Comparison of ENCODE assay signal across 19 cellular contexts in the genomic region with DNA sequence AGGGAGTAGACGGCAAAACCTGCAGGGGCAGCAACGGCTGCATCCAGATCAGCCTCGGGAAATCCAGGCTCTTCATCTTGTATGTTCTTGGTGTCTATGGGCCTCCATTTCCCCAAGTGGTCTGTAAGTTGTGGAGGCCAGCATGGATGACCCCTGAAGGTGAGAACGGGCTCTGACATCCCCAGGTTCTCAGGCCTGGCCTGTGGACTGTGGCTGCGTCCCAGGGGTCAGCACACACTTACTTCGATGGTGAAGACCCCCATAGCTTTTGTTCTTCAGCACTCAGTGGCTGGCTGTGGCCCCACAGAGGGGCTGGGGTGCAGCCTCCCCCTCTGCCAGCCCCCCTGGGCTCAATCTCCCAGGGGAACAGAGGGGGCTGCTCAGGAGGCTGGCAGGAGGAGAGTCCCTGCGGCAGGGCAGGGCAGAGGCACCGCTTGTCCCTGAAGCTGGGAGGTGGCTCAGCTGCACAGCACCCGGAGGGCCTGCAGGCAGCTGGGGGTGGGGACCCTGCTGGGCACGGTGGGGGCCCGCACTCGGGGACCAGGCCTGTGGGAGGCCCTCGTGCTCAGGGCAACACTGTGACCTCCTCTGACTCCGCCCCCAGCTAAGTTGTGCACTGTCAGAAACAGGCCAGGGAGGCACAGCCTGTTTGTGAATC. TPM values are rescaled to one million over a fixed set of nuclear protein-coding genes. Genes with fewer than 3 reads are reported as not detected.
DNase-seq lines count a peak whose midpoint lies in the region; ATAC-seq, FAIRE-seq and TF ChIP-seq lines count a peak whose summit lies in the region.
"Had no signal": no experiment of that assay in that cellular context is flagged by ENCODE, and none has a peak within 500 bp of the region (broad histone marks: within the 10 kb centered on the region; RNA-seq: fewer than 3 reads in every experiment).

No MANE protein-coding gene starts in this region.

- H3K36me3 ChIP-seq in HepG2 (replicated peaks in 1 of 2; ENCODE audit: control insufficient read depth in 1 of 2, insufficient read depth in 2 of 2, low read length in 2 of 2), result no peaks in the 10 kb centered on the region
- H3K36me3 ChIP-seq in SJCRH30, result no peaks in the 10 kb centered on the region

- in situ Hi-C loops in HepG2 (cut with HindIII; ENCODE audit: extremely low pct_ligation_motif_present, low pct_unique_long_range_greater_than_20kb), result no loop called here

- no peak for ATAC-seq in central memory CD8-positive, alpha-beta T cell (replicated peaks; ENCODE audit: extremely low read depth, poor library complexity, severe bottlenecking)
- ATAC-seq in HepG2 (peak; percentile 42), GM18858 (IDR thresholded peaks at IDR 0.05; ENCODE audit: unreplicated experiment) (no peak), GM18868 (IDR thresholded peaks at IDR 0.05; ENCODE audit: unreplicated experiment) (no peak)
- ATAC-seq: CD8-positive, alpha-beta T cell; GM23338 had no signal

- H3K79me2 ChIP-seq in HepG2 (ENCODE audit: insufficient read depth, low read length), result no peaks in the 10 kb centered on the region

- no peak for TF ChIP-seq EP300 in HepG2 (IDR thresholded peaks at IDR 0.05; ENCODE audit: low read depth in 2 of 2, low read length in 2 of 2)
- TF ChIP-seq EP300 in HepG2 (CRISPR knock-in tag; IDR thresholded peaks at IDR 0.05; ENCODE audit: borderline replicate concordance), result no peak

- H3K27me3 Mint-ChIP-seq in central memory CD8-positive, alpha-beta T cell, result no peaks in the 10 kb centered on the region
- peaks cover 4% of the 10 kb centered on the region for H3K27me3 Mint-ChIP-seq in type B pancreatic cell

- TF ChIP-seq POLR2A in HepG2 (IDR thresholded peaks at IDR 0.05; ENCODE audit: insufficient read depth in 1 of 2, low read depth in 2 of 2, low read length in 2 of 2), result no peak

- CTCF ChIA-PET in HepG2 (lab: Yijun Ruan, JAX; ENCODE audit: low intra/inter-chr PET ratio, low total read pairs), result no interaction called here

- POLR2A ChIA-PET in HepG2 (lab: Yijun Ruan, JAX), result interaction anchor here (0.8 to 1.2 kb wide), 3 partner anchors 10 to 184 kb away, joined by 3 read pairs; no protein-coding TSS in a partner anchor

- peaks cover 34% of the 10 kb centered on the region for H3K4me1 Mint-ChIP-seq in central memory CD8-positive, alpha-beta T cell
- no peaks in the 10 kb centered on the region for H3K4me1 Mint-ChIP-seq in type B pancreatic cell (ENCODE audit: unreplicated experiment)

- BruUV-seq in HepG2 (replicated peaks; lab: Mats Ljungman, UMichigan), result no TSS peak

- FAIRE-seq in HepG2 (lab: Jason Lieb, UNC), result no peak

- intact Hi-C loops in HepG2 (cut with micrococcal nuclease; ENCODE audit: unreplicated experiment), result no loop called here

- H4K20me1 ChIP-seq in HepG2 (ENCODE audit: insufficient read depth, low read length), result no peaks in the 10 kb centered on the region

- H3K4me2 ChIP-seq in HepG2 (ENCODE audit: low read depth, low read length), result peak overlapping the region; percentile 82
- H3K4me2 ChIP-seq: GM23338 had no signal

- peaks cover 64% of the 10 kb centered on the region for H3K4me1 ChIP-seq in HepG2 (ENCODE audit: insufficient read depth, low read length)
- H3K4me1 ChIP-seq in SJCRH30, result peaks cover 4% of the 10 kb centered on the region; the same call in 1 of the 2 replicates

- H3K27ac Mint-ChIP-seq in central memory CD8-positive, alpha-beta T cell (ENCODE audit: low read depth), result peak overlapping the region; percentile 86
- no peak overlapping the region for H3K27ac Mint-ChIP-seq in type B pancreatic cell
- H3K27ac Mint-ChIP-seq: CD8-positive, alpha-beta T cell; GM23338 had no signal

- 31% methylated on average over 9 of the region's 14 CpGs for whole genome bisulfite sequencing in HepG2 (ENCODE audit: low lambda C conversion rate)

- TF ChIP-seq CTCF in HepG2 (CRISPR knock-in tag; IDR thresholded peaks at IDR 0.05), result peak; percentile 37; the same call in 1 of the 2 replicates
- no peak for TF ChIP-seq CTCF in type B pancreatic cell (conservative IDR thresholded peaks at IDR 0.05)

- H3K27ac ChIP-seq in HepG2 (ENCODE audit: extremely low read length, insufficient read depth, low read length) (no peak overlapping the region), SJCRH30 (no peak overlapping the region)

- H3K27me3 ChIP-seq in HepG2 (ENCODE audit: control insufficient read depth in 1 of 2, insufficient read depth in 2 of 2, low read length in 2 of 2) (peaks cover 6 to 32% of the 10 kb centered on the region in 2 experiments; a peak in 4 of 5 replicates), SJCRH30 (no peaks in the 10 kb centered on the region)

- 0 out of 2 replicates have a peak overlapping the region, but pooled peaks have one; percentile 11 for H3K9ac ChIP-seq in HepG2 (ENCODE audit: insufficient read depth, low read depth, low read length)

- no peak for TF ChIP-seq RAD21 in HepG2 (CRISPR knock-in tag; IDR thresholded peaks at IDR 0.05)

- peaks cover 8% of the 10 kb centered on the region for H3K36me3 Mint-ChIP-seq in central memory CD8-positive, alpha-beta T cell (ENCODE audit: insufficient read depth)
- H3K36me3 Mint-ChIP-seq in type B pancreatic cell, result no peaks in the 10 kb centered on the region

- no peaks in the 10 kb centered on the region for H3K9me3 Mint-ChIP-seq in central memory CD8-positive, alpha-beta T cell
- no peaks in the 10 kb centered on the region for H3K9me3 Mint-ChIP-seq in type B pancreatic cell
- H3K9me3 Mint-ChIP-seq: CD8-positive, alpha-beta T cell; GM23338 had no signal

- no peak overlapping the region for H2AFZ ChIP-seq in HepG2 (ENCODE audit: low read length)
- H2AFZ ChIP-seq: GM23338 had no signal

- H3K9me3 ChIP-seq in HepG2 (ENCODE audit: low read length) (no peaks in the 10 kb centered on the region), SJCRH30 (replicated peaks) (no peaks in the 10 kb centered on the region)

- peak; percentile 53 for DNase-seq in activated effector memory CD4-positive, alpha-beta T cell treated with anti-CD3 and anti-CD28 coated beads, Interleukin-2, amount 50 U/mL, for 16 hours
- no peak for DNase-seq in activated effector memory CD4-positive, alpha-beta T cell treated with Interleukin-2 at 50 U/mL for 16 hours
- DNase-seq in central memory CD8-positive, alpha-beta T cell (ENCODE audit: low spot score in 2 of 2), result no peak
- DNase-seq in HepG2 (ENCODE audit: low spot score) (no peak), type B pancreatic cell (ENCODE audit: extremely low spot score, unreplicated experiment) (peak; percentile 60), SJCRH30 (no peak)
- DNase-seq: Calu3, GF-D8, NCI-H1417, NCI-H187, NCI-H2107, NCI-H524, NCI-H82, RPMI8226, SIG-M5 had no signal

- H3K4me3 Mint-ChIP-seq in central memory CD8-positive, alpha-beta T cell, result no peak overlapping the region
- no peak overlapping the region for H3K4me3 Mint-ChIP-seq in type B pancreatic cell
- H3K4me3 Mint-ChIP-seq: CD8-positive, alpha-beta T cell; GM23338 had no signal

- H3K4me3 ChIP-seq in HepG2 (replicated peaks in 1 of 3; ENCODE audit: insufficient read depth in 1 of 3, low read depth in 2 of 3, low read length in 3 of 3) (peak overlapping the region; percentile 11 to 65 (median 29); a peak in 3 of 6 replicates), SJCRH30 (no peak overlapping the region)
- H3K4me3 ChIP-seq: GM23338 had no signal

TF ChIP-seq in HepG2, 621 proteins besides CTCF, POLR2A, EP300 and RAD21 (continues in another document):
- no peak for TF ChIP-seq RFX5 (IDR thresholded peaks at IDR 0.05; ENCODE audit: low read depth, low read length)
- TF ChIP-seq ZNF124 (CRISPR knock-in tag; IDR thresholded peaks at IDR 0.05), result no peak
- TF ChIP-seq STAG1 (CRISPR knock-in tag; IDR thresholded peaks at IDR 0.05), result 0 out of 2 replicates have a peak, but pooled peaks have one; percentile 4
- TF ChIP-seq NFIC (IDR thresholded peaks at IDR 0.05; ENCODE audit: low read length), result no peak
- TF ChIP-seq HOXA7 (CRISPR knock-in tag; IDR thresholded peaks at IDR 0.05), result no peak
- TF ChIP-seq, protein P1, sequence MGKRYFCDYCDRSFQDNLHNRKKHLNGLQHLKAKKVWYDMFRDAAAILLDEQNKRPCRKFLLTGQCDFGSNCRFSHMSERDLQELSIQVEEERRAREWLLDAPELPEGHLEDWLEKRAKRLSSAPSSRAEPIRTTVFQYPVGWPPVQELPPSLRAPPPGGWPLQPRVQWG (CRISPR knock-in tag; IDR thresholded peaks at IDR 0.05; ENCODE audit: borderline replicate concordance, low read depth), result no peak

RNA-seq across cellular contexts. Expression of gene SLC66A3, which starts 3.8 kb away (rescaled TPM):
- total RNA-seq in HepG2 (2016; rRNA removed; fragmentation: Illumina TruSeq; extraction: Trizol) (1.5 and 2.2 TPM in 2 replicates), type B pancreatic cell (ENCODE audit: low replicate concordance) (6.3 and 6.5 TPM in 2 replicates)
- total RNA-seq in HepG2 (2016; cell fraction: cytosol; rRNA removed; fragmentation: Illumina TruSeq; extraction: Trizol; ENCODE audit: low read depth), result 0.71 and 1.4 TPM in 2 replicates
- 1.8 TPM in 2 replicates for total RNA-seq in HepG2 (2016; cell fraction: insoluble cytoplasmic fraction; rRNA removed; fragmentation: Illumina TruSeq; extraction: Trizol)
- total RNA-seq in HepG2 (2016; cell fraction: membrane; rRNA removed; fragmentation: Illumina TruSeq; extraction: Trizol), result 2.2 and 2.8 TPM in 2 replicates
- 1.3 and 2.1 TPM in 2 replicates for total RNA-seq in HepG2 (2016; cell fraction: nucleus; rRNA removed; fragmentation: Illumina TruSeq; extraction: Trizol)
- 3.7 and 5.0 TPM in 2 replicates for polyA plus RNA-seq in HepG2 (2011; rRNA removed)
- polyA plus RNA-seq in HepG2 (2011; cell fraction: cytosol; rRNA removed), result 3.7 and 4.6 TPM in 2 replicates
- 1.2 and 1.6 TPM in 2 replicates for polyA plus RNA-seq in HepG2 (2011; cell fraction: nucleus; rRNA removed)
- 2.1 and 2.2 TPM in 2 replicates for polyA plus RNA-seq in HepG2 (2012)
- polyA plus RNA-seq in HepG2 (2016; cell fraction: cytosol; fragmentation: Illumina TruSeq; extraction: Trizol; ENCODE audit: low read depth), result 1.4 and 2.5 TPM in 2 replicates
- 1.7 TPM in 2 replicates for polyA plus RNA-seq in HepG2 (2016; cell fraction: insoluble cytoplasmic fraction; fragmentation: Illumina TruSeq; extraction: Trizol; ENCODE audit: low read depth)
- polyA plus RNA-seq in HepG2 (2016; cell fraction: membrane; fragmentation: Illumina TruSeq; extraction: Trizol; ENCODE audit: low read depth), result 2.2 and 2.4 TPM in 2 replicates
- polyA plus RNA-seq in HepG2 (2016; cell fraction: nucleus; fragmentation: Illumina TruSeq; extraction: Trizol; ENCODE audit: insufficient read depth, low read depth), result 1.5 and 3.4 TPM in 2 replicates
- 11.8 and 11.9 TPM in 2 replicates for polyA minus RNA-seq in HepG2 (2011; rRNA and poly(A)+ RNA removed; ENCODE audit: low replicate concordance)
- 1.6 and 1.7 TPM in 2 replicates for polyA minus RNA-seq in HepG2 (2011; cell fraction: cytosol; rRNA and poly(A)+ RNA removed)
- 0.90 and 2.4 TPM in 2 replicates for polyA minus RNA-seq in HepG2 (2011; cell fraction: nucleus; rRNA and poly(A)+ RNA removed)
- 5.0 and 6.1 TPM in 2 replicates for total RNA-seq in SJCRH30 (2014; rRNA removed; shearing (Covaris generic))

Comparison
In these comparisons a context has a peak if more than half of its experiments do, and no peak if none do; other contexts are left out.
1. DNase-seq: peak in activated effector memory CD4-positive, alpha-beta T cell treated with anti-CD3 and anti-CD28 coated beads, Interleukin-2, amount 50 U/mL, for 16 hours (single experiment) and type B pancreatic cell (single experiment); none in activated effector memory CD4-positive, alpha-beta T cell treated with Interleukin-2 at 50 U/mL for 16 hours (single experiment), central memory CD8-positive, alpha-beta T cell (0 of 2), HepG2 (single experiment) and SJCRH30 (0 of 2).